ENCODE assay signal across 16 cellular contexts in the genomic region with DNA sequence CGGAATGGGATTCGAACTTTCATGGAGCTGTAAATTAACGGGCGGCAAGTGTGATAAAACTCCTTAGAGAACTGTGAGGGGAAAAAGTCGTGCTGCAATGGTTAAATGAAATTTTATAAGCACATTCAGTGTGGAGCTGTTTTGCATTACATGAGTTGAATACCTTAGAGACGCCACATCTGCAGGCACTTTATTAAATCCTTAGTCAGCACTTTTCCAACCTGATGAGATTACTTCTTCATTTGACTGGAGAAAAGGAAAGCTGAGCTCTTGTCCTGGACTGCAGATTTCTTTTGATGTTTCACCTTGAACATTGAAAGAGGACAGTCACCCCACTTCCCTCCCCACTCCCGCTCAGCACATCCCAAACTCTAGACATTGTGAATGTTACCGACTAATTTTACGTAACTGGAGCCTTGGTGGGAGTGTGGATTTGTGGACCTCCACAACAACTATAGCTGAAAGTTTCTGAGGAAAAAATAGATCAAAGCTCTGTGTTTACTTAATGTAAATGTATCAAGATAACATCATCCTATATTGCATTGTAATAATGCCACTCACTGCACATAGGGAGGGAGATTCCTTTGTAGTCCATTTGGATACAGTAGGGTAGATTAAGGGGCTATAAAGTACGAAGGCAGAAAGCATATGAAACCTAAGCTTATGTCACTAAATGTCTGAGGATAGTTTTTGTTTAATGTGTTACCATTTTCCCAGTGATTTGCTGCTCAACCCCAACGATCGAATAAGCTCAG.
A peak's percentile ranks its signal among the peaks of the same experiment; 100 is the strongest.
DNase-seq lines count a peak whose midpoint lies in the region; ATAC-seq and TF ChIP-seq lines count a peak whose summit lies in the region.
"Had no signal": no experiment of that assay in that cellular context is flagged by ENCODE, and none has a peak within 500 bp of the region (broad histone marks: within the 10 kb centered on the region; RNA-seq: fewer than 3 reads in every experiment).

No MANE protein-coding gene starts in this region.

- ATAC-seq in thoracic aorta (ENCODE audit: insufficient number of reproducible peaks, low FRiP score, low read depth), result no peak
- ATAC-seq: activated naive CD4-positive, alpha-beta T cell treated with anti-CD3 and anti-CD28 coated beads, Interleukin-2, amount 50 U/mL, for 72 hours had no signal

- H3K4me3 ChIP-seq in colonic mucosa (no peak overlapping the region), muscle layer of colon (ENCODE audit: low read depth in 1 of 2, low read length in 2 of 2) (no peak overlapping the region), thoracic aorta (no peak overlapping the region)
- H3K4me3 ChIP-seq: HAP-1 had no signal

- H3K9me3 ChIP-seq in colonic mucosa (no peaks in the 10 kb centered on the region), muscle layer of colon (ENCODE audit: low read length) (no peaks in the 10 kb centered on the region), thoracic aorta (no peaks in the 10 kb centered on the region)
- H3K9me3 ChIP-seq: HAP-1 had no signal

- intact Hi-C loops in colonic mucosa (cut with DNase I), result loop anchor here (5.0 to 10.0 kb wide), 3 partner anchors 117 to 467 kb away; no protein-coding TSS in a partner anchor

- H3K4me1 ChIP-seq in colonic mucosa, result peaks cover 13% of the 10 kb centered on the region
- H3K4me1 ChIP-seq in muscle layer of colon (ENCODE audit: insufficient read depth, low read length), result peaks cover 51% of the 10 kb centered on the region
- peaks cover 40 to 81% of the 10 kb centered on the region in 2 donors for H3K4me1 ChIP-seq in thoracic aorta (ENCODE audit: control insufficient read depth in 1 of 2, low read depth in 2 of 2)

- H3K9ac ChIP-seq in colonic mucosa (ENCODE audit: low read depth in 2 of 2, low read length in 2 of 2) (peak overlapping the region in 1 of 2 donors; percentile 36), muscle layer of colon (ENCODE audit: low read length) (no peak overlapping the region)

- TF ChIP-seq CTCF in colonic mucosa (IDR thresholded peaks at IDR 0.05) (no peak), thoracic aorta (IDR thresholded peaks at IDR 0.05) (no peak)

- no peaks in the 10 kb centered on the region for H3K36me3 ChIP-seq in colonic mucosa
- peaks cover 15% of the 10 kb centered on the region for H3K36me3 ChIP-seq in muscle layer of colon (ENCODE audit: insufficient read depth, low read length)
- peaks cover 6% of the 10 kb centered on the region for H3K36me3 ChIP-seq in thoracic aorta
- H3K36me3 ChIP-seq: HAP-1 had no signal

- DNase-seq in NCI-H82 (lab: John Stamatoyannopoulos, UW) (peak; percentile 22), NCI-H82 treated with DMSO at 0.1 percent for 48 hours (lab: John Stamatoyannopoulos, UW; ENCODE audit: unreplicated experiment) (no peak), colonic mucosa (no peak), thoracic aorta (ENCODE audit: low spot score) (no peak), amygdala (lab: John Stamatoyannopoulos, UW) (no peak), D341Med (ENCODE audit: low spot score) (no peak)
- DNase-seq in activated CD4-positive, alpha-beta T cell treated with anti-CD3 and anti-CD28 coated beads, Interleukin-2, amount 50 U/mL, for 48 hours, result no peak
- DNase-seq: 8988T; activated CD4-positive, alpha-beta T cell treated with anti-CD3 and anti-CD28 coated beads, Interleukin-2, amount 10 ng/mL, durations not matched to agents 7 days and 5 days; CD4-positive, CD25-positive, alpha-beta regulatory T cell; NCI-H1092; nephron progenitor cell; SIG-M5 had no signal

- no peaks in the 10 kb centered on the region for H3K27me3 ChIP-seq in colonic mucosa
- H3K27me3 ChIP-seq in muscle layer of colon (ENCODE audit: control insufficient read depth in 1 of 2, insufficient read depth in 2 of 2, low read length in 2 of 2), result no peaks in the 10 kb centered on the region
- H3K27me3 ChIP-seq in thoracic aorta (replicated peaks; ENCODE audit: insufficient read depth), result no peaks in the 10 kb centered on the region

- H3K27ac ChIP-seq in colonic mucosa (peak overlapping the region; percentile 49), muscle layer of colon (ENCODE audit: low read depth, low read length) (peak overlapping the region; percentile 13), thoracic aorta (peak overlapping the region; percentile 93 to 95)

Comparison
In these comparisons a context has a peak if more than half of its experiments do, and no peak if none do; other contexts are left out.
1. H3K27ac ChIP-seq: peak in every context shown above with its lines; median percentile 94 in thoracic aorta; 49 in colonic mucosa; 13 in muscle layer of colon.